Comparison of ENCODE assay signal across 1 cellular context in genomic region chr7:121438017-121438955, GRCh38.
TF ChIP-seq lines count a peak whose summit lies in the region.
"Not testable (repeated sequence)": the region's sequence is repeated elsewhere in the genome, so short reads cannot be mapped to it uniquely, and the experiment has no call there.

No MANE protein-coding gene starts in this region.

TF ChIP-seq in K562, 482 proteins besides CTCF, POLR2A, EP300 and RAD21 (continued from another document and continues in another):
- TF ChIP-seq CREB3L1 (IDR thresholded peaks at IDR 0.05; ENCODE audit: borderline replicate concordance, low read depth): peak; percentile 49; the same call in 1 of the 2 replicates
- peak; percentile 47; the same call in 1 of the 2 replicates for TF ChIP-seq FOXM1 (IDR thresholded peaks at IDR 0.05; ENCODE audit: low read depth)
- TF ChIP-seq FOXM1 (CRISPR knock-in tag; IDR thresholded peaks at IDR 0.05; ENCODE audit: low read depth): not testable (repeated sequence)
- TF ChIP-seq CTBP1 (IDR thresholded peaks at IDR 0.05; ENCODE audit: borderline replicate concordance): peak; percentile 92
- 0 out of 4 replicates have a peak, but pooled peaks of 1 of the 2 experiments have one; percentile 53 for TF ChIP-seq ZNF639 (CRISPR knock-in tag; conservative IDR thresholded peaks at IDR 0.05 in 1 of 2, IDR thresholded peaks at IDR 0.05 in 1 of 2)
- TF ChIP-seq SMARCA4 (IDR thresholded peaks at IDR 0.05): peak; percentile 80
- TF ChIP-seq NONO (IDR thresholded peaks at IDR 0.05; ENCODE audit: low read depth in 2 of 2, low read length in 1 of 2): peak in 1 of 2 experiments; percentile 58; a peak in 1 of 4 replicates
- peak; percentile 70 for TF ChIP-seq CXXC5 (CRISPR knock-in tag; IDR thresholded peaks at IDR 0.05)
- peak in 1 of 2 experiments; percentile 74; a peak in 1 of 4 replicates for TF ChIP-seq SRF (CRISPR knock-in tag; IDR thresholded peaks at IDR 0.05)
- TF ChIP-seq ZHX1 (conservative IDR thresholded peaks at IDR 0.05; ENCODE audit: low read length): 0 out of 2 replicates have a peak, but pooled peaks have one; percentile 29
- peak; percentile 57; the same call in 1 of the 2 replicates for TF ChIP-seq HDAC8 (tag; IDR thresholded peaks at IDR 0.05)
- peak; percentile 75 for TF ChIP-seq E2F8 (IDR thresholded peaks at IDR 0.05; ENCODE audit: low read depth, partially characterized antibody)
- 0 out of 2 replicates have a peak, but pooled peaks have one; percentile 22 for TF ChIP-seq ETS1 (conservative IDR thresholded peaks at IDR 0.05; ENCODE audit: control insufficient read depth, low read depth, low read length)
- 0 out of 2 replicates have a peak, but pooled peaks have one; percentile 62 for TF ChIP-seq E2F1 (CRISPR knock-in tag; IDR thresholded peaks at IDR 0.05)
- TF ChIP-seq MGA (IDR thresholded peaks at IDR 0.05): peak; percentile 29; the same call in 1 of the 2 replicates
- TF ChIP-seq CHD2 (IDR thresholded peaks at IDR 0.05; ENCODE audit: low read depth, low read length): peak; percentile 57; the same call in 1 of the 2 replicates
- TF ChIP-seq HMBOX1 (IDR thresholded peaks at IDR 0.05): peak; percentile 26; the same call in 1 of the 2 replicates
- TF ChIP-seq STAT6 (CRISPR knock-in tag; IDR thresholded peaks at IDR 0.05): 0 out of 2 replicates have a peak, but pooled peaks have one; percentile 47
- TF ChIP-seq ZFP1 (CRISPR knock-in tag; IDR thresholded peaks at IDR 0.05): 0 out of 2 replicates have a peak, but pooled peaks have one; percentile 57
- TF ChIP-seq FOXK1 (CRISPR knock-in tag; IDR thresholded peaks at IDR 0.05; ENCODE audit: borderline replicate concordance): peak; percentile 37; the same call in 1 of the 2 replicates
